ENCODE assay signal across 8 cellular contexts in genomic region chr19:11434703-11435056, GRCh38. TPM values are rescaled to one million over a fixed set of nuclear protein-coding genes. Genes with fewer than 3 reads are reported as not detected.
A peak's percentile ranks its signal among the peaks of the same experiment; 100 is the strongest.
DNase-seq lines count a peak whose midpoint lies in the region; ATAC-seq, FAIRE-seq and TF ChIP-seq lines count a peak whose summit lies in the region.

No MANE protein-coding gene starts in this region.

- intact Hi-C loops in right lobe of liver (cut with DNase I) (no loop called here), vagina (cut with DNase I) (loop anchor here (5.0 kb wide), 1 partner anchor 57 kb away; no protein-coding TSS in a partner anchor)

- H3K36me3 Mint-ChIP-seq in activated naive CD8-positive, alpha-beta T cell treated with anti-CD3 and anti-CD28 coated beads, Interleukin-2, amount 10 ng/mL, durations not matched to agents 7 days and 5 days = peaks cover 11% of the 10 kb centered on the region

- H3K27ac Mint-ChIP-seq in activated naive CD8-positive, alpha-beta T cell treated with anti-CD3 and anti-CD28 coated beads, Interleukin-2, amount 10 ng/mL, durations not matched to agents 7 days and 5 days = peak overlapping the region; percentile 96

- FAIRE-seq in frontal cortex (lab: Jason Lieb, UNC) = no peak

- in situ Hi-C loops in GM13977 (cut with MboI; ENCODE audit: low pct_unique_long_range_greater_than_20kb, low sequenced_read_pairs, unreplicated experiment) = no loop called here

- H3K36me3 ChIP-seq in right lobe of liver (peaks cover 0 to 27% (median 10%) of the 10 kb centered on the region in 4 donors), vagina (peaks cover 0 to 25% of the 10 kb centered on the region in 2 donors)

- peak; percentile 6 for ATAC-seq in HG02852 (IDR thresholded peaks at IDR 0.05; ENCODE audit: unreplicated experiment)
- ATAC-seq in activated naive CD8-positive, alpha-beta T cell treated with anti-CD3 and anti-CD28 coated beads, Interleukin-2, amount 10 ng/mL, durations not matched to agents 7 days and 5 days (ENCODE audit: low read depth) = peak; percentile 8
- peak in 2 of 4 donors; percentile 1 for ATAC-seq in right lobe of liver

- WGBS in right lobe of liver (ENCODE audit: insufficient coverage, low coverage, low lambda C conversion rate, missing lambda C conversion rate) = 2% methylated on average over 7 of the region's 9 CpGs

- H3K4me1 ChIP-seq in right lobe of liver (peaks cover 0 to 11% (median 5%) of the 10 kb centered on the region in 4 donors), vagina (peaks cover 21% of the 10 kb centered on the region)

- peaks cover 12% of the 10 kb centered on the region for H3K4me1 Mint-ChIP-seq in activated naive CD8-positive, alpha-beta T cell treated with anti-CD3 and anti-CD28 coated beads, Interleukin-2, amount 10 ng/mL, durations not matched to agents 7 days and 5 days

- H3K27ac ChIP-seq in right lobe of liver (peak overlapping the region; percentile 23 to 47 (median 24)), vagina (peak overlapping the region; percentile 83)

- DNase-seq in GM13977 (ENCODE audit: low spot score) (peak; percentile 34), right lobe of liver (no peak), vagina (ENCODE audit: extremely low spot score in 2 of 2) (no peak), epidermal melanocyte (ENCODE audit: insufficient read length, low spot score) (no peak), GM03348 (ENCODE audit: low spot score) (no peak), frontal cortex (ENCODE audit: low spot score in 2 of 2) (no peak)
- DNase-seq in activated naive CD8-positive, alpha-beta T cell treated with anti-CD3 and anti-CD28 coated beads, Interleukin-2, amount 10 ng/mL, durations not matched to agents 7 days and 5 days = no peak

- H3K27me3 ChIP-seq in right lobe of liver = no peaks in the 10 kb centered on the region
- no peaks in the 10 kb centered on the region for H3K27me3 ChIP-seq in vagina

- H3K9me3 Mint-ChIP-seq in activated naive CD8-positive, alpha-beta T cell treated with anti-CD3 and anti-CD28 coated beads, Interleukin-2, amount 10 ng/mL, durations not matched to agents 7 days and 5 days = no peaks in the 10 kb centered on the region

- peaks cover 3% of the 10 kb centered on the region for H3K27me3 Mint-ChIP-seq in activated naive CD8-positive, alpha-beta T cell treated with anti-CD3 and anti-CD28 coated beads, Interleukin-2, amount 10 ng/mL, durations not matched to agents 7 days and 5 days

- no peaks in the 10 kb centered on the region for H3K9me3 ChIP-seq in right lobe of liver
- H3K9me3 ChIP-seq in vagina = no peaks in the 10 kb centered on the region

- TF ChIP-seq POLR2A in right lobe of liver (IDR thresholded peaks at IDR 0.05) = no peak
- no peak for TF ChIP-seq POLR2A in vagina (IDR thresholded peaks at IDR 0.05)

- TF ChIP-seq CTCF in GM13977 (IDR thresholded peaks at IDR 0.05; ENCODE audit: extremely low read depth, insufficient read depth, missing control alignments) = no peak
- no peak for TF ChIP-seq CTCF in right lobe of liver (IDR thresholded peaks at IDR 0.05)
- TF ChIP-seq CTCF in vagina (IDR thresholded peaks at IDR 0.05) = no peak

- POLR2A ChIA-PET in activated naive CD8-positive, alpha-beta T cell treated with anti-CD3 and anti-CD28 coated beads, Interleukin-2, amount 10 ng/mL, durations not matched to agents 7 days and 5 days (lab: Charles Lee) = interaction anchor here (0.6 to 4.1 kb wide), 8 partner anchors 8 to 340 kb away, joined by 3 to 17 read pairs (median 4); partner anchors contain the start of gene SWSAP1

- H3K4me3 ChIP-seq in right lobe of liver (peak overlapping the region in 2 of 3 donors; percentile 27 to 72), vagina (peak overlapping the region; percentile 74 to 90)

- H3K4me3 Mint-ChIP-seq in activated naive CD8-positive, alpha-beta T cell treated with anti-CD3 and anti-CD28 coated beads, Interleukin-2, amount 10 ng/mL, durations not matched to agents 7 days and 5 days = peak overlapping the region; percentile 99

RNA-seq across cellular contexts. Expression of gene ODAD3, which starts 0.2 kb away (rescaled TPM):
- total RNA-seq in activated naive CD8-positive, alpha-beta T cell treated with anti-CD3 and anti-CD28 coated beads, Interleukin-2, amount 10 ng/mL, durations not matched to agents 7 days and 5 days = not detected
- under 1 TPM; 0.21 to 0.73 (median 0.54) TPM for total RNA-seq in right lobe of liver
- total RNA-seq in vagina = not detected
- 0.41 TPM for total RNA-seq in frontal cortex

RNA-seq across cellular contexts. Expression of gene PRKCSH, which starts 0.8 kb away (rescaled TPM):
- total RNA-seq in activated naive CD8-positive, alpha-beta T cell treated with anti-CD3 and anti-CD28 coated beads, Interleukin-2, amount 10 ng/mL, durations not matched to agents 7 days and 5 days = 100 to 1,000 TPM; 297 to 310 TPM
- total RNA-seq in right lobe of liver (100 to 1,000 TPM; 114 to 206 (median 192) TPM), vagina (79.1 TPM), frontal cortex (39.1 TPM)

RNA-seq across cellular contexts. Expression of gene RGL3, which starts 15.6 kb away (rescaled TPM):
- total RNA-seq in activated naive CD8-positive, alpha-beta T cell treated with anti-CD3 and anti-CD28 coated beads, Interleukin-2, amount 10 ng/mL, durations not matched to agents 7 days and 5 days = not detected
- total RNA-seq in right lobe of liver (10 to 100 TPM in 5 of 6 experiments, 1 to 10 TPM in 1; 6.7 to 26.6 (median 19.7) TPM), vagina (19.6 TPM), frontal cortex (0.41 TPM)

RNA-seq across cellular contexts. Expression of gene ELAVL3, which starts 46.2 kb away (rescaled TPM):
- total RNA-seq in activated naive CD8-positive, alpha-beta T cell treated with anti-CD3 and anti-CD28 coated beads, Interleukin-2, amount 10 ng/mL, durations not matched to agents 7 days and 5 days = not detected
- total RNA-seq in right lobe of liver (not detected), vagina (1.2 TPM), frontal cortex (98.2 TPM)

RNA-seq across cellular contexts. Expression of gene EPOR, which starts 50.6 kb away (rescaled TPM):
- total RNA-seq in activated naive CD8-positive, alpha-beta T cell treated with anti-CD3 and anti-CD28 coated beads, Interleukin-2, amount 10 ng/mL, durations not matched to agents 7 days and 5 days = 1 to 10 TPM; 8.3 to 8.8 TPM
- total RNA-seq in right lobe of liver (1 to 10 TPM; 4.9 to 8.7 (median 7.1) TPM), vagina (14.5 TPM), frontal cortex (3.3 TPM)
